Comparison of ENCODE assay signal across 22 cellular contexts in the genomic region with DNA sequence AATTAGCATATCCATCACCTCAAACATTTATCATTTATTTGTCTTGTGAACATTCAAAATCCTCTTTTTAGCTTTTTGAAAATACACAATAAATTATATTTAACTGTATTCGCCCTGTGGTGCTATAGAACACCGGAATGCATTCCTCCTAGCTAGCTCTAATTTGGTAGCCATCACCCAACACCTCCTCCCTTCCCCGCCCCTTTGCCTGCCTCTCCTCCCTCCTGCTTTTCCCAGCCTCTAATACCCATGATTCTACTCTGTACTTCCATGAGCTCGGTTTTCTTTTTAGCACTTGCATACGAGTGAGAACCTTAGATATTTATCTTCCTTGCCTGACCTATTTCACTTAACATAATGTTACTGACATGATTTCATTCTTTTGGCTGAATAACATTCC.
"Had no signal": no experiment of that assay in that cellular context is flagged by ENCODE, and none has a peak within 500 bp of the region (broad histone marks: within the 10 kb centered on the region; RNA-seq: fewer than 3 reads in every experiment).

No MANE protein-coding gene starts in this region.

- H3K9ac ChIP-seq: parathyroid adenoma had no signal

- H3K79me2 ChIP-seq: parathyroid adenoma had no signal

- H3K4me3 ChIP-seq: colonic mucosa, gastrocnemius medialis, lung, mucosa of descending colon, sigmoid colon, stomach, thyroid gland had no signal

- H3K36me3 ChIP-seq: colonic mucosa, thyroid gland had no signal

- DNase-seq: colonic mucosa; effector CD8-positive, alpha-beta T cell; endodermal cell; gastrocnemius medialis; head of caudate nucleus; hippocampal formation; left colon; mucosa of descending colon; naive B cell; sigmoid colon; stimulated activated CD4-positive, alpha-beta T cell treated with anti-CD3 and anti-CD28 coated beads, Interleukin-2, amount 100 ng/mL, for 24 hours; stimulated activated CD4-positive, alpha-beta T cell treated with anti-CD3 and anti-CD28 coated beads, Interleukin-4, amount 100 ng/mL, for 24 hours; stimulated activated naive CD4-positive, alpha-beta T cell treated with Interleukin-2 at 50 U/mL for 16 hours; stomach; thyroid gland; trophoblast cell had no signal

- H3K27me3 ChIP-seq: colonic mucosa, gastrocnemius medialis, sigmoid colon, stomach, thyroid gland had no signal

- H3K9me3 ChIP-seq: colonic mucosa, gastrocnemius medialis, mucosa of descending colon, sigmoid colon, stomach, thyroid gland had no signal

- H3K27ac ChIP-seq: colonic mucosa, epithelial cell of prostate, gastrocnemius medialis, parathyroid adenoma, sigmoid colon, stomach, thyroid gland had no signal

- ATAC-seq: esophagus mucosa; gastrocnemius medialis; left colon; mucosa of descending colon; natural killer cell treated with Interleukin-12 subunit alpha and Interleukin-12 subunit beta and Interleukin-15 and Interleukin-18, amount 100 ng/mL, for 72 hours; stimulated activated effector memory CD8-positive, alpha-beta T cell treated with anti-CD3 and anti-CD28 coated beads, Interleukin-12 subunit alpha, Interleukin-12 subunit beta, amount 100 ng/mL, for 72 hours had no signal

- H3K4me1 ChIP-seq: colonic mucosa, gastrocnemius medialis, parathyroid adenoma, sigmoid colon, stomach, thyroid gland had no signal
